6 cellular contexts compared by ENCODE assay signal in the genomic region with DNA sequence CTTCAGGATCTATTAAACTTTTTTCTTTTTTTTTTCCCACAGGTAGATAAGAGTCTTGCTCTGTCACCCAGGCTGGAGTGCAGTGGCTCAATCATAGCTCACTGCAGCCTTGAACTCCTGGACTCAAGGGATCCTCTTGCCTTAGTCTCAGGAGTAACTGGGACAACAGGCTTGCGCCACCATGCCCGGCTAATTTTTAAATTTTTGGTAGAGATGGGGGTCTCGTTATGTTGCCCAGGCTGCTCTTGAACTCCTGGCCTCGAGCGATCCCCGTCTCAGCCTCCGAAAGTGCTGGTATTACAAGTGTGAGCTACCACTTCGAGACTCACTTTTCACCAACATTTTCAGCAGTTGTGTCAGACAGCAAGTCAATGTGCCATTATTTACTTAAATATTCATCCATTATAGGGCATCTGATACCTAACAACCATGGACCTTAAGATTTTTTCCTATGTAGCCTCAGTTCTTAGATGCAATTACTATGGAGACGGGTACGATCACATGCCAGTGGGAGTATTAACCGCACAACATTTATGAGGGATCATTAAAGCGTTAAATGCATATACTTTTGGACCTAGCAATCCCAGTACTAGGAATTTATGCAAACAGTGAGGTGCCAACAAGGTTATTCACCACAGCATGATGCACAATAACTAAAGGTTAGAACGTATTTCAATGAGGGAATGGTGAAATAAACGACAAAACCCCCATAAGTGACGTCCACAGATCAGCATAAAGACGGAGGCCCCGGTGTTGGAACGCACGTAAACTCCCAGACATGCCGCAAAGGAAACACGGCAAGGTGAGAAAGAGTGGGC. TPM values are rescaled to one million over a fixed set of nuclear protein-coding genes. Genes with fewer than 3 reads are reported as not detected.
DNase-seq lines count a peak whose midpoint lies in the region; ATAC-seq, FAIRE-seq and TF ChIP-seq lines count a peak whose summit lies in the region.

No MANE protein-coding gene starts in this region.

- no peaks in the 10 kb centered on the region for H3K9me3 ChIP-seq in CD4-positive, alpha-beta T cell (ENCODE audit: control insufficient read depth, low read length)
- H3K9me3 ChIP-seq in GM12878 (replicated peaks; ENCODE audit: control insufficient read depth, insufficient read depth, low read length), result no peaks in the 10 kb centered on the region

- H3K4me1 Mint-ChIP-seq in CD4-positive, alpha-beta T cell (ENCODE audit: low read depth), result peaks cover 45% of the 10 kb centered on the region
- H3K4me1 Mint-ChIP-seq in natural killer cell, result peaks cover 33 to 35% of the 10 kb centered on the region in 2 donors

- peak overlapping the region; percentile 97 for H3K27ac ChIP-seq in CD4-positive, alpha-beta T cell (ENCODE audit: low read depth, low read length)
- peak overlapping the region; percentile 71 for H3K27ac ChIP-seq in GM12878 (ENCODE audit: control insufficient read depth, insufficient read depth)

- H3K27me3 ChIP-seq in CD4-positive, alpha-beta T cell (ENCODE audit: control insufficient read depth, insufficient read depth, low read length), result no peaks in the 10 kb centered on the region
- no peaks in the 10 kb centered on the region for H3K27me3 ChIP-seq in GM12878 (replicated peaks in 1 of 2; ENCODE audit: control insufficient read depth in 2 of 2, insufficient read depth in 2 of 2, low read length in 1 of 2)

- peak overlapping the region; percentile 80 for H3K4me3 ChIP-seq in GM12878

- BruUV-seq in GM12878 (replicated peaks; lab: Mats Ljungman, UMichigan), result TSS peak; percentile 78

- WGBS in GM12878 (ENCODE audit: insufficient coverage, insufficient replicate concordance, low lambda C conversion rate, missing lambda C conversion rate), result 31% methylated on average over 21 of the region's 21 CpGs

- peak; percentile 45 for ATAC-seq in CD4-positive, alpha-beta T cell (ENCODE audit: poor library complexity)
- peak; percentile 5 for ATAC-seq in HG03457 (IDR thresholded peaks at IDR 0.05; ENCODE audit: unreplicated experiment)
- peak; percentile 32 for ATAC-seq in GM12878
- peak; percentile 30 to 51 (median 50) for ATAC-seq in natural killer cell
- no peak for ATAC-seq in GM19328 (IDR thresholded peaks at IDR 0.05; ENCODE audit: unreplicated experiment)

- H3K4me2 ChIP-seq in GM12878 (ENCODE audit: control insufficient read depth, insufficient read depth), result peak overlapping the region; percentile 98

- in situ Hi-C loops in GM12878 (cut with MboI), result no loop called here

- TF ChIP-seq EP300 in GM12878 (IDR thresholded peaks at IDR 0.05; ENCODE audit: borderline replicate concordance in 1 of 2, control insufficient read depth in 1 of 2, low read depth in 2 of 2, low read length in 2 of 2), result peak in 1 of 2 experiments; percentile 42; a peak in 1 of 4 replicates

- SMC1A ChIA-PET in GM12878 (lab: Charles Lee; ENCODE audit: uncharacterized antibody, unreplicated experiment), result interaction anchor here (0.6 to 1.3 kb wide), 4 partner anchors 15 to 278 kb away, joined by 3 to 4 read pairs (median 3); no protein-coding TSS in a partner anchor

- H3K9ac ChIP-seq in GM12878 (ENCODE audit: control insufficient read depth, insufficient read depth, low read length), result peak overlapping the region; percentile 86

- POLR2A ChIA-PET in CD4-positive, alpha-beta T cell (lab: Charles Lee), result interaction anchor here (1.7 to 5.4 kb wide), 3 partner anchors 27 to 271 kb away, joined by 5 to 79 read pairs (median 10); partner anchors contain the start of genes BET1L, RIC8A and RNH1
- POLR2A ChIA-PET in GM12878 (lab: Charles Lee), result interaction anchor here (1.1 to 2.6 kb wide), 3 partner anchors 16 to 117 kb away, joined by 3 to 12 read pairs (median 4); partner anchors contain the start of genes BET1L and RIC8A

- TF ChIP-seq RAD21 in GM12878 (IDR thresholded peaks at IDR 0.05; ENCODE audit: insufficient read depth, low read depth, low read length), result no peak

- no peaks in the 10 kb centered on the region for H3K9me3 Mint-ChIP-seq in CD4-positive, alpha-beta T cell
- no peaks in the 10 kb centered on the region for H3K9me3 Mint-ChIP-seq in natural killer cell

- H3K4me1 ChIP-seq in GM12878 (ENCODE audit: control insufficient read depth, insufficient read depth, low read length), result no peaks in the 10 kb centered on the region

- H3K36me3 ChIP-seq in GM12878 (ENCODE audit: control insufficient read depth in 2 of 2, insufficient read depth in 2 of 2, low read length in 1 of 2), result 0 out of 4 replicates have a peak, but pooled peaks cover 0 to 10% of the 10 kb centered on the region in 2 experiments

- CTCF ChIA-PET in CD4-positive, alpha-beta T cell (lab: Charles Lee), result interaction anchor here (1.6 kb wide), 1 partner anchor 15 kb away, joined by 5 read pairs; no protein-coding TSS in a partner anchor
- CTCF ChIA-PET in GM12878 (lab: Yijun Ruan, JAX), result interaction anchor here (0.8 to 1.4 kb wide), 4 partner anchors 15 to 73 kb away, joined by 3 to 4 read pairs (median 4); partner anchors contain the start of gene BET1L

- no peaks in the 10 kb centered on the region for H4K20me1 ChIP-seq in GM12878 (ENCODE audit: control insufficient read depth, insufficient read depth)

- peaks cover 43% of the 10 kb centered on the region for H3K36me3 Mint-ChIP-seq in CD4-positive, alpha-beta T cell (ENCODE audit: low read depth)
- no peaks in the 10 kb centered on the region for H3K36me3 Mint-ChIP-seq in natural killer cell

- intact Hi-C loops in CD4-positive, alpha-beta T cell (cut with DNase I, micrococcal nuclease), result loop anchor here (5.0 to 10.0 kb wide), 3 partner anchors 52 to 569 kb away; partner anchors contain the start of genes PGGHG (in 1 of the 2), PIDD1 (in 1 of the 2) and RPLP2 (in 1 of the 2)
- intact Hi-C loops in GM12878 (cut with micrococcal nuclease; ENCODE audit: unreplicated experiment) (no loop called here), natural killer cell (cut with micrococcal nuclease) (loop anchor here (5.0 kb wide), 1 partner anchor 282 kb away; no protein-coding TSS in a partner anchor)

- H3K27me3 Mint-ChIP-seq in CD4-positive, alpha-beta T cell, result no peaks in the 10 kb centered on the region
- no peaks in the 10 kb centered on the region for H3K27me3 Mint-ChIP-seq in natural killer cell (ENCODE audit: low read depth in 2 of 2)

- TF ChIP-seq CTCF in CD4-positive, alpha-beta T cell (IDR thresholded peaks at IDR 0.05), result no peak
- TF ChIP-seq CTCF in GM12878 (IDR thresholded peaks at IDR 0.05 in 2 of 3, conservative IDR thresholded peaks at IDR 0.05 in 1 of 3; ENCODE audit: control insufficient read depth in 2 of 3, extremely low read depth in 1 of 3, insufficient read depth in 1 of 3, low read depth in 3 of 3, low read length in 3 of 3) (no peak), natural killer cell (IDR thresholded peaks at IDR 0.05) (no peak)

- RAD21 ChIA-PET in GM12878 (lab: Charles Lee; ENCODE audit: unreplicated experiment), result interaction anchor here (0.8 to 1.9 kb wide), 3 partner anchors 23 to 70 kb away, joined by 3 to 6 read pairs (median 3); partner anchors contain the start of genes BET1L and RIC8A

- H3K27ac Mint-ChIP-seq in CD4-positive, alpha-beta T cell, result peak overlapping the region; percentile 91
- peak overlapping the region; percentile 98 for H3K27ac Mint-ChIP-seq in natural killer cell

- peak overlapping the region; percentile 93 for H3K4me3 Mint-ChIP-seq in CD4-positive, alpha-beta T cell
- H3K4me3 Mint-ChIP-seq in natural killer cell, result peak overlapping the region; percentile 86

- H3K79me2 ChIP-seq in GM12878 (ENCODE audit: control insufficient read depth, insufficient read depth, low read length), result peaks cover 38% of the 10 kb centered on the region

- H2AFZ ChIP-seq in GM12878 (ENCODE audit: control insufficient read depth, low read depth, low read length), result peak overlapping the region; percentile 90

- peak; percentile 61 for FAIRE-seq in GM12878 (lab: Jason Lieb, UNC)

- no peak for TF ChIP-seq POLR2A in GM12878 (IDR thresholded peaks at IDR 0.05; ENCODE audit: low read depth, low read length)

- peak in 1 of 10 experiments; percentile 52 for DNase-seq in CD4-positive, alpha-beta T cell
- no peak for DNase-seq in GM12878 (ENCODE audit: low read depth, low spot score)
- DNase-seq in natural killer cell, result no peak
- no peak for DNase-seq in hypothalamus (lab: John Stamatoyannopoulos, UW)

RNA-seq across cellular contexts. Expression of gene SIRT3, which starts 0.8 kb away (rescaled TPM):
- total RNA-seq in CD4-positive, alpha-beta T cell, result 10 to 100 TPM; 16.4 to 18.0 TPM
- 26.5 and 33.8 TPM in 2 replicates for total RNA-seq in GM12878 (2013; cell fraction: nucleolus; rRNA removed)
- total RNA-seq in GM12878 (2014; rRNA removed) (12.4 and 13.3 TPM in 2 replicates), GM12878 (2014; rRNA removed; fragmentation: Illumina TruSeq; extraction: Trizol) (7.1 and 8.5 TPM in 2 replicates), GM12878 (2021) (12.9 and 15.1 TPM in 2 replicates), natural killer cell (10 to 100 TPM; 20.1 to 24.2 (median 21.2) TPM)
- 11.2 TPM for polyA plus RNA-seq in GM12878 (2011; ENCODE audit: low read depth)
- polyA plus RNA-seq in GM12878 (2011; rRNA removed) (15.8 and 18.8 TPM in 2 replicates), GM12878 (2014; fragmentation: Illumina TruSeq; extraction: Trizol) (11.8 and 19.4 TPM in 2 replicates), GM12878 (2014; fragmentation: Nextera tagmentation; extraction: Ambion mirVana) (1 to 10 TPM in 1 of 2 experiments, under 1 TPM in 1; 0.90 to 2.8 TPM), GM12878 (2014; rRNA removed) (22.6 and 23.2 TPM in 2 replicates), GM12878 (2016; fragmentation: Nextera tagmentation; extraction: Ambion mirVana) (10 to 100 TPM; 11.4 to 12.9 TPM)
- 26.1 and 26.7 TPM in 2 replicates for polyA plus RNA-seq in GM12878 (2011; cell fraction: cytosol; rRNA removed)
- 44.2 and 52.4 TPM in 2 replicates for polyA plus RNA-seq in GM12878 (2011; cell fraction: nucleus; rRNA removed)
- polyA plus RNA-seq in GM12878 (2012), result 21.5 and 28.2 TPM in 2 replicates
- 6.3 and 21.2 TPM in 2 replicates for polyA minus RNA-seq in GM12878 (2011; rRNA and poly(A)+ RNA removed)
- polyA minus RNA-seq in GM12878 (2011; cell fraction: cytosol; rRNA and poly(A)+ RNA removed), result 2.8 and 5.7 TPM in 2 replicates
- polyA minus RNA-seq in GM12878 (2011; cell fraction: nucleus; rRNA and poly(A)+ RNA removed), result 10.2 and 16.3 TPM in 2 replicates

RNA-seq across cellular contexts. Expression of gene PSMD13, which starts 1.4 kb away (rescaled TPM):
- 10 to 100 TPM; 56.9 to 57.8 TPM for total RNA-seq in CD4-positive, alpha-beta T cell
- total RNA-seq in GM12878 (2013; cell fraction: nucleolus; rRNA removed), result 72.9 and 74.9 TPM in 2 replicates
- total RNA-seq in GM12878 (2014; rRNA removed), result 173 and 184 TPM in 2 replicates
- total RNA-seq in GM12878 (2014; rRNA removed; fragmentation: Illumina TruSeq; extraction: Trizol), result 131 and 141 TPM in 2 replicates
- 160 and 163 TPM in 2 replicates for total RNA-seq in GM12878 (2021)
- 82.9 TPM for polyA plus RNA-seq in GM12878 (2011; ENCODE audit: low read depth)
- polyA plus RNA-seq in GM12878 (2011; rRNA removed), result 159 and 169 TPM in 2 replicates
- 181 and 204 TPM in 2 replicates for polyA plus RNA-seq in GM12878 (2011; cell fraction: cytosol; rRNA removed)
- polyA plus RNA-seq in GM12878 (2011; cell fraction: nucleus; rRNA removed), result 151 and 175 TPM in 2 replicates
- polyA plus RNA-seq in GM12878 (2012), result 108 and 124 TPM in 2 replicates
- polyA plus RNA-seq in GM12878 (2014; fragmentation: Illumina TruSeq; extraction: Trizol), result 164 and 170 TPM in 2 replicates
- 100 to 1,000 TPM; 198 to 221 TPM for polyA plus RNA-seq in GM12878 (2014; fragmentation: Nextera tagmentation; extraction: Ambion mirVana)
- polyA plus RNA-seq in GM12878 (2014; rRNA removed), result 169 and 193 TPM in 2 replicates
- polyA plus RNA-seq in GM12878 (2016; fragmentation: Nextera tagmentation; extraction: Ambion mirVana), result 100 to 1,000 TPM; 277 to 303 TPM
- polyA minus RNA-seq in GM12878 (2011; rRNA and poly(A)+ RNA removed), result 71.0 and 89.0 TPM in 2 replicates
- 26.2 and 34.4 TPM in 2 replicates for polyA minus RNA-seq in GM12878 (2011; cell fraction: cytosol; rRNA and poly(A)+ RNA removed)
- 33.7 and 39.5 TPM in 2 replicates for polyA minus RNA-seq in GM12878 (2011; cell fraction: nucleus; rRNA and poly(A)+ RNA removed)
- 100 to 1,000 TPM in 2 of 3 donors, 10 to 100 TPM in 1; 94.6 to 111 (median 104) TPM for total RNA-seq in natural killer cell

RNA-seq across cellular contexts. Expression of gene RIC8A, which starts 27.9 kb away (rescaled TPM):
- 100 to 1,000 TPM in 1 of 2 experiments, 10 to 100 TPM in 1; 99.6 to 104 TPM for total RNA-seq in CD4-positive, alpha-beta T cell
- 45.6 and 57.5 TPM in 2 replicates for total RNA-seq in GM12878 (2013; cell fraction: nucleolus; rRNA removed)
- 157 and 167 TPM in 2 replicates for total RNA-seq in GM12878 (2014; rRNA removed)
- total RNA-seq in GM12878 (2014; rRNA removed; fragmentation: Illumina TruSeq; extraction: Trizol), result 81.2 and 82.9 TPM in 2 replicates
- 97.8 and 107 TPM in 2 replicates for total RNA-seq in GM12878 (2021)
- 69.6 TPM for polyA plus RNA-seq in GM12878 (2011; ENCODE audit: low read depth)
- 46.4 and 93.7 TPM in 2 replicates for polyA plus RNA-seq in GM12878 (2011; rRNA removed)
- polyA plus RNA-seq in GM12878 (2011; cell fraction: cytosol; rRNA removed), result 105 and 117 TPM in 2 replicates
- 289 and 296 TPM in 2 replicates for polyA plus RNA-seq in GM12878 (2011; cell fraction: nucleus; rRNA removed)
- polyA plus RNA-seq in GM12878 (2012), result 52.9 and 63.6 TPM in 2 replicates
- polyA plus RNA-seq in GM12878 (2014; fragmentation: Illumina TruSeq; extraction: Trizol), result 38.1 and 77.6 TPM in 2 replicates
- 10 to 100 TPM; 10.4 to 12.4 TPM for polyA plus RNA-seq in GM12878 (2014; fragmentation: Nextera tagmentation; extraction: Ambion mirVana)
- 106 and 109 TPM in 2 replicates for polyA plus RNA-seq in GM12878 (2014; rRNA removed)
- polyA plus RNA-seq in GM12878 (2016; fragmentation: Nextera tagmentation; extraction: Ambion mirVana), result 10 to 100 TPM; 68.6 to 79.9 TPM
- 84.0 and 146 TPM in 2 replicates for polyA minus RNA-seq in GM12878 (2011; rRNA and poly(A)+ RNA removed)
- 30.2 and 48.7 TPM in 2 replicates for polyA minus RNA-seq in GM12878 (2011; cell fraction: cytosol; rRNA and poly(A)+ RNA removed)
- 74.8 and 117 TPM in 2 replicates for polyA minus RNA-seq in GM12878 (2011; cell fraction: nucleus; rRNA and poly(A)+ RNA removed)
- total RNA-seq in natural killer cell, result 100 to 1,000 TPM; 102 to 153 (median 106) TPM

RNA-seq across cellular contexts. Expression of gene BET1L, which starts 28.2 kb away (rescaled TPM):
- total RNA-seq in CD4-positive, alpha-beta T cell, result 10 to 100 TPM; 69.5 to 72.7 TPM
- total RNA-seq in GM12878 (2013; cell fraction: nucleolus; rRNA removed), result 54.6 and 60.2 TPM in 2 replicates
- total RNA-seq in GM12878 (2014; rRNA removed), result 15.6 and 17.8 TPM in 2 replicates
- total RNA-seq in GM12878 (2014; rRNA removed; fragmentation: Illumina TruSeq; extraction: Trizol), result 13.7 and 14.0 TPM in 2 replicates
- total RNA-seq in GM12878 (2021), result 40.5 and 48.9 TPM in 2 replicates
- polyA plus RNA-seq in GM12878 (2011; ENCODE audit: low read depth), result 36.2 TPM
- 24.6 and 44.2 TPM in 2 replicates for polyA plus RNA-seq in GM12878 (2011; rRNA removed)
- 66.9 and 68.1 TPM in 2 replicates for polyA plus RNA-seq in GM12878 (2011; cell fraction: cytosol; rRNA removed)
- polyA plus RNA-seq in GM12878 (2011; cell fraction: nucleus; rRNA removed), result 49.8 and 58.9 TPM in 2 replicates
- polyA plus RNA-seq in GM12878 (2012), result 52.3 and 52.9 TPM in 2 replicates
- polyA plus RNA-seq in GM12878 (2014; fragmentation: Illumina TruSeq; extraction: Trizol), result 28.3 and 40.8 TPM in 2 replicates
- 10 to 100 TPM in 1 of 2 experiments, 1 to 10 TPM in 1; 6.7 to 12.4 TPM for polyA plus RNA-seq in GM12878 (2014; fragmentation: Nextera tagmentation; extraction: Ambion mirVana)
- 38.7 and 43.0 TPM in 2 replicates for polyA plus RNA-seq in GM12878 (2014; rRNA removed)
- polyA plus RNA-seq in GM12878 (2016; fragmentation: Nextera tagmentation; extraction: Ambion mirVana), result 10 to 100 TPM; 46.9 to 55.4 TPM
- polyA minus RNA-seq in GM12878 (2011; rRNA and poly(A)+ RNA removed), result 77.0 and 86.8 TPM in 2 replicates
- 11.8 and 13.0 TPM in 2 replicates for polyA minus RNA-seq in GM12878 (2011; cell fraction: cytosol; rRNA and poly(A)+ RNA removed)
- 44.2 and 63.0 TPM in 2 replicates for polyA minus RNA-seq in GM12878 (2011; cell fraction: nucleus; rRNA and poly(A)+ RNA removed)
- total RNA-seq in natural killer cell, result 10 to 100 TPM; 32.4 to 44.1 (median 35.8) TPM

RNA-seq across cellular contexts. Expression of gene SCGB1C1, which starts 42.5 kb away (rescaled TPM):
- total RNA-seq in CD4-positive, alpha-beta T cell, result not detected
- not detected in 2 replicates for total RNA-seq in GM12878 (2013; cell fraction: nucleolus; rRNA removed)
- total RNA-seq in GM12878 (2014; rRNA removed), result not detected in 2 replicates
- total RNA-seq in GM12878 (2014; rRNA removed; fragmentation: Illumina TruSeq; extraction: Trizol), result not detected in 2 replicates
- total RNA-seq in GM12878 (2021), result not detected in 2 replicates
- not detected for polyA plus RNA-seq in GM12878 (2011; ENCODE audit: low read depth)
- not detected in 2 replicates for polyA plus RNA-seq in GM12878 (2011; rRNA removed)
- polyA plus RNA-seq in GM12878 (2011; cell fraction: cytosol; rRNA removed), result not detected in 2 replicates
- not detected in 2 replicates for polyA plus RNA-seq in GM12878 (2011; cell fraction: nucleus; rRNA removed)
- polyA plus RNA-seq in GM12878 (2012), result not detected in 2 replicates
- not detected in 2 replicates for polyA plus RNA-seq in GM12878 (2014; fragmentation: Illumina TruSeq; extraction: Trizol)
- polyA plus RNA-seq in GM12878 (2014; fragmentation: Nextera tagmentation; extraction: Ambion mirVana), result not detected
- polyA plus RNA-seq in GM12878 (2014; rRNA removed), result not detected in 2 replicates
- polyA plus RNA-seq in GM12878 (2016; fragmentation: Nextera tagmentation; extraction: Ambion mirVana), result not detected
- not detected in 2 replicates for polyA minus RNA-seq in GM12878 (2011; rRNA and poly(A)+ RNA removed)
- polyA minus RNA-seq in GM12878 (2011; cell fraction: cytosol; rRNA and poly(A)+ RNA removed), result not detected in 2 replicates
- not detected in 2 replicates for polyA minus RNA-seq in GM12878 (2011; cell fraction: nucleus; rRNA and poly(A)+ RNA removed)
- total RNA-seq in natural killer cell, result 1 to 10 TPM in 1 of 3 donors, under 1 TPM in 1, not detected in 1; 0.73 to 2.1 TPM
